Comparison of ENCODE assay signal across 8 cellular contexts in the genomic region with DNA sequence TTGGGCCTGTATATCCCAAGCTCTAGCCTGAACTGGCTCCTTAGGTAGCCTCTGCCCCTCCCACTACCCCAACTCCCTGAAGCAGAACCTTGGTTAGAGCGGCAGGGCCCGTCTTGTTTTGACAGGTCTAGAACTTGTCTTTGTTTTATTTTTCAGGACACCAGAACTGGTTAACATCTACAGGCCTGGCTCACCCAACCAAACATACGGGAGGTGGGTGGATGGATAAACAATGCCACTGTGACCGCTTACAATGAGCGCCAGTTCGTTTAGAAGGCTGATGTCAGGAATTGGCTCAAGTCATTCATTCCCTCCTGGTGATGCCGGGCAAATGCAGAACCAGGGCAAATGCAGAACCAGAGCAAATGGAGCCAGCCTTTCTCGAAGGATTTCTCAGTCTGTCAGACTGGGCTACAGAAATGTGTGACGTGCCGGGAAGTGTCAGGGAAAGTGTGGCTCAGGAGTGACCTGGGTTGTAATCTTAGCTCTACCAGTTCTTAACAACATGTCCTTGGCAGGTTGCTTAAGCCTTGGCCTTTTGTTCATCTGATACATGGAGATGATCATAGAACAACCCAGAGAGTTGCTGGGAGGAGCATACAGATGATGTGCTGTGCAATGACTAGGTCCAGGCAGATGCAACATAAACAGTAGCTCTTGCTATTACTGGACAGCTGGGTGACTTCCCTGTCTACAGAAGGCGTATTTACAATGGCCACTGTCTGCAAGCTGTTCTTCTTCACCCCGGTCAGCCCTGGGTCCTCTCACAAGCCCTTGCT. TPM values are rescaled to one million over a fixed set of nuclear protein-coding genes. Genes with fewer than 3 reads are reported as not detected.
DNase-seq lines count a peak whose midpoint lies in the region; ATAC-seq and TF ChIP-seq lines count a peak whose summit lies in the region.

No MANE protein-coding gene starts in this region.

- no peak for TF ChIP-seq POLR2A in IMR-90 (IDR thresholded peaks at IDR 0.05; ENCODE audit: low read depth, low read length)

- H3K4me3 ChIP-seq in IMR-90 (ENCODE audit: insufficient read depth, low read depth, low read length) (no peak overlapping the region), skeletal muscle satellite cell (ENCODE audit: low read length) (no peak overlapping the region)

- intact Hi-C loops in IMR-90 (cut with micrococcal nuclease) = no loop called here

- no peak overlapping the region for H3K4me2 ChIP-seq in IMR-90 (ENCODE audit: low read depth, low read length)
- peak overlapping the region; percentile 16 for H3K4me2 ChIP-seq in skeletal muscle satellite cell (ENCODE audit: low read length)

- H3K27ac Mint-ChIP-seq in activated naive CD8-positive, alpha-beta T cell treated with anti-CD3 and anti-CD28 coated beads, Interleukin-2, amount 50 U/mL, for 24 hours = peak overlapping the region; percentile 64

- 80% methylated on average over 2 of the region's 12 CpGs; no CpG with 5 or more reads in 1 of the 2 experiments for WGBS in IMR-90 (ENCODE audit: extremely low coverage in 2 of 2, insufficient read length in 1 of 2), 2 experiments

- H2BK5ac ChIP-seq in IMR-90 (ENCODE audit: low read depth, low read length, poor library complexity, severe bottlenecking) = no peak overlapping the region

- H3K4me1 ChIP-seq in IMR-90 (ENCODE audit: control insufficient read depth, insufficient read depth, low read length) = peaks cover 12% of the 10 kb centered on the region; the same call in 1 of the 2 replicates
- H3K4me1 ChIP-seq in skeletal muscle satellite cell (ENCODE audit: control insufficient read depth, insufficient read depth, low read length) = peaks cover 41% of the 10 kb centered on the region

- H4K20me1 ChIP-seq in IMR-90 (ENCODE audit: insufficient read depth, low read length) = no peaks in the 10 kb centered on the region

- no peak overlapping the region for H3K18ac ChIP-seq in IMR-90 (ENCODE audit: low read depth, low read length)

- no peak for TF ChIP-seq RAD21 in IMR-90 (IDR thresholded peaks at IDR 0.05; ENCODE audit: low read length)

- no peak overlapping the region for H2AFZ ChIP-seq in IMR-90 (replicated peaks; ENCODE audit: low read length, poor library complexity)

- H3K27me3 ChIP-seq in IMR-90 (ENCODE audit: control insufficient read depth, insufficient read depth, low read length) (no peaks in the 10 kb centered on the region; the same call in 1 of the 2 replicates), skeletal muscle satellite cell (ENCODE audit: control insufficient read depth, insufficient read depth, low read length) (peaks cover 5% of the 10 kb centered on the region)

- peak overlapping the region; percentile 32 for H3K4me3 Mint-ChIP-seq in activated naive CD8-positive, alpha-beta T cell treated with anti-CD3 and anti-CD28 coated beads, Interleukin-2, amount 50 U/mL, for 24 hours

- dilution Hi-C loops in IMR-90 (cut with HindIII; ENCODE audit: low sequenced_read_pairs, unreplicated experiment) = no loop called here

- no peak overlapping the region for H3K14ac ChIP-seq in IMR-90 (replicated peaks; ENCODE audit: low read depth, low read length)

- BruUV-seq in IMR-90 (replicated peaks; lab: Mats Ljungman, UMichigan) = no TSS peak

- peak overlapping the region; percentile 20; the same call in 1 of the 2 replicates for H2AK5ac ChIP-seq in IMR-90 (ENCODE audit: low read depth, low read length)

- no peaks in the 10 kb centered on the region for H3K9me3 Mint-ChIP-seq in activated naive CD8-positive, alpha-beta T cell treated with anti-CD3 and anti-CD28 coated beads, Interleukin-2, amount 50 U/mL, for 24 hours

- CTCF ChIA-PET in IMR-90 (lab: Yijun Ruan, JAX) = interaction anchor here (0.8 kb wide), 1 partner anchor 245 kb away, joined by 3 read pairs; no protein-coding TSS in a partner anchor

- H3K27ac ChIP-seq in IMR-90 (ENCODE audit: insufficient read depth, low read length) = no peak overlapping the region

- no peak overlapping the region for H4K91ac ChIP-seq in IMR-90 (ENCODE audit: insufficient read depth, low read depth, low read length)

- no peaks in the 10 kb centered on the region for H3K79me1 ChIP-seq in IMR-90 (ENCODE audit: low read depth in 1 of 2, low read length in 2 of 2)

- H3K9me3 ChIP-seq in IMR-90 (ENCODE audit: control insufficient read depth, insufficient read depth, low read length) (no peaks in the 10 kb centered on the region), skeletal muscle satellite cell (replicated peaks; ENCODE audit: low read length) (no peaks in the 10 kb centered on the region)

- no peak overlapping the region for H2BK15ac ChIP-seq in IMR-90 (ENCODE audit: low read depth, low read length)

- H3K36me3 Mint-ChIP-seq in activated naive CD8-positive, alpha-beta T cell treated with anti-CD3 and anti-CD28 coated beads, Interleukin-2, amount 50 U/mL, for 24 hours (ENCODE audit: low read depth) = no peaks in the 10 kb centered on the region

- no peak overlapping the region for H4K5ac ChIP-seq in IMR-90 (ENCODE audit: low read depth, low read length)

- POLR2A ChIA-PET in IMR-90 (lab: Charles Lee; ENCODE audit: unreplicated experiment) = no interaction called here

- H2BK20ac ChIP-seq in IMR-90 (ENCODE audit: low read depth, low read length) = no peak overlapping the region

- peaks cover 60% of the 10 kb centered on the region for H3K4me1 Mint-ChIP-seq in activated naive CD8-positive, alpha-beta T cell treated with anti-CD3 and anti-CD28 coated beads, Interleukin-2, amount 50 U/mL, for 24 hours

- H3K9ac ChIP-seq in IMR-90 (ENCODE audit: low read depth, low read length) (no peak overlapping the region), skeletal muscle satellite cell (ENCODE audit: low read depth, low read length) (peak overlapping the region; percentile 58)

- DNase-seq in IMR-90 (peak; percentile 56), hippocampal formation (lab: John Stamatoyannopoulos, UW) (peak; percentile 75 to 94), KG1 (lab: John Stamatoyannopoulos, UW) (no peak)
- DNase-seq in activated naive CD8-positive, alpha-beta T cell treated with anti-CD3 and anti-CD28 coated beads, Interleukin-2, amount 50 U/mL, for 24 hours = no peak

- in situ Hi-C loops in IMR-90 (cut with MboI; ENCODE audit: low sequenced_read_pairs) = loop anchor here (5.0 to 10.0 kb wide), 3 partner anchors 63 to 213 kb away; no protein-coding TSS in a partner anchor

- no peaks in the 10 kb centered on the region; the same call in 1 of the 2 replicates for H3K9me1 ChIP-seq in IMR-90 (ENCODE audit: insufficient read depth, low read length)

- H2AK9ac ChIP-seq in IMR-90 (replicated peaks; ENCODE audit: low read depth, low read length, poor library complexity) = no peak overlapping the region

- H3K27me3 Mint-ChIP-seq in activated naive CD8-positive, alpha-beta T cell treated with anti-CD3 and anti-CD28 coated beads, Interleukin-2, amount 50 U/mL, for 24 hours = no peaks in the 10 kb centered on the region

- ATAC-seq in IMR-90 (ENCODE audit: low read depth) = no peak
- ATAC-seq in activated naive CD8-positive, alpha-beta T cell treated with anti-CD3 and anti-CD28 coated beads, Interleukin-2, amount 50 U/mL, for 24 hours = no peak
- ATAC-seq in GM21360 (IDR thresholded peaks at IDR 0.05; ENCODE audit: unreplicated experiment) = no peak
- ATAC-seq in HG02798 (IDR thresholded peaks at IDR 0.05; ENCODE audit: poor library complexity, unreplicated experiment) = no peak
- ATAC-seq in HG03469 (IDR thresholded peaks at IDR 0.05; ENCODE audit: unreplicated experiment) = no peak

- no peak for TF ChIP-seq CTCF in IMR-90 (conservative IDR thresholded peaks at IDR 0.05; ENCODE audit: low read depth, low read length)

- no peak overlapping the region; the same call in 1 of the 2 replicates for H3K23ac ChIP-seq in IMR-90 (ENCODE audit: low read depth, low read length)

- H3K56ac ChIP-seq in IMR-90 (ENCODE audit: extremely low read depth, insufficient read depth, low read length) = no peak overlapping the region

- no peak overlapping the region for H4K8ac ChIP-seq in IMR-90 (ENCODE audit: low read depth in 2 of 2, low read length in 2 of 2)

- H3K4ac ChIP-seq in IMR-90 (ENCODE audit: low read depth, low read length) = no peak overlapping the region

- H2BK120ac ChIP-seq in IMR-90 (ENCODE audit: low read depth, low read length) = no peak overlapping the region

- H3K36me3 ChIP-seq in IMR-90 (ENCODE audit: control insufficient read depth, insufficient read depth, low read length) = no peaks in the 10 kb centered on the region
- no peaks in the 10 kb centered on the region for H3K36me3 ChIP-seq in skeletal muscle satellite cell (ENCODE audit: insufficient read depth, low read length)

TF ChIP-seq in IMR-90, 13 proteins besides CTCF, POLR2A, EP300 and RAD21 (continues in another document):
- TF ChIP-seq, protein P1, sequence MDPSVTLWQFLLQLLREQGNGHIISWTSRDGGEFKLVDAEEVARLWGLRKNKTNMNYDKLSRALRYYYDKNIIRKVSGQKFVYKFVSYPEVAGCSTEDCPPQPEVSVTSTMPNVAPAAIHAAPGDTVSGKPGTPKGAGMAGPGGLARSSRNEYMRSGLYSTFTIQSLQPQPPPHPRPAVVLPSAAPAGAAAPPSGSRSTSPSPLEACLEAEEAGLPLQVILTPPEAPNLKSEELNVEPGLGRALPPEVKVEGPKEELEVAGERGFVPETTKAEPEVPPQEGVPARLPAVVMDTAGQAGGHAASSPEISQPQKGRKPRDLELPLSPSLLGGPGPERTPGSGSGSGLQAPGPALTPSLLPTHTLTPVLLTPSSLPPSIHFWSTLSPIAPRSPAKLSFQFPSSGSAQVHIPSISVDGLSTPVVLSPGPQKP (IDR thresholded peaks at IDR 0.05; ENCODE audit: borderline replicate concordance, low read depth, low read length) = no peak
- TF ChIP-seq RCOR1 (IDR thresholded peaks at IDR 0.05; ENCODE audit: insufficient replicate concordance, low read length) = no peak
- no peak for TF ChIP-seq CHD1 (IDR thresholded peaks at IDR 0.05; ENCODE audit: low read depth, low read length)
- no peak for TF ChIP-seq SMC3 (IDR thresholded peaks at IDR 0.05; ENCODE audit: low read depth, low read length)
- TF ChIP-seq RFX5 (IDR thresholded peaks at IDR 0.05; ENCODE audit: low read depth, low read length) = no peak
- no peak for TF ChIP-seq MXI1 (IDR thresholded peaks at IDR 0.05; ENCODE audit: borderline replicate concordance, low read depth, low read length)
- no peak for TF ChIP-seq MAFK (IDR thresholded peaks at IDR 0.05; ENCODE audit: low read depth, low read length)
- no peak for TF ChIP-seq CEBPB (IDR thresholded peaks at IDR 0.05; ENCODE audit: low read depth, low read length)
- no peak for TF ChIP-seq BHLHE40 (IDR thresholded peaks at IDR 0.05; ENCODE audit: low read depth, low read length)

RNA-seq across cellular contexts. Expression of a gene that starts 30.5 kb away (rescaled TPM):
- 8.4 and 10.3 TPM in 2 replicates for total RNA-seq in IMR-90 (2012; rRNA removed)
- polyA plus RNA-seq in IMR-90 (2012; rRNA removed) = 10.7 and 18.8 TPM in 2 replicates
- 4.9 and 23.6 TPM in 2 replicates for polyA plus RNA-seq in IMR-90 (2012; cell fraction: cytosol; rRNA removed)
- 18.8 and 39.4 TPM in 2 replicates for polyA plus RNA-seq in IMR-90 (2012; cell fraction: nucleus; rRNA removed; ENCODE audit: low replicate concordance)
- total RNA-seq in skeletal muscle satellite cell (2012; rRNA removed) = 6.1 and 7.0 TPM in 2 replicates

RNA-seq across cellular contexts. Expression of a gene that starts 45.3 kb away (rescaled TPM):
- total RNA-seq in IMR-90 (2012; rRNA removed) = not detected in 2 replicates
- polyA plus RNA-seq in IMR-90 (2012; rRNA removed) = not detected in 2 replicates
- polyA plus RNA-seq in IMR-90 (2012; cell fraction: cytosol; rRNA removed) = not detected in 2 replicates
- not detected in 2 replicates for polyA plus RNA-seq in IMR-90 (2012; cell fraction: nucleus; rRNA removed; ENCODE audit: low replicate concordance)
- not detected in 2 replicates for total RNA-seq in skeletal muscle satellite cell (2012; rRNA removed)

Comparison
In these comparisons a context has a peak if more than half of its experiments do, and no peak if none do; other contexts are left out.
1. DNase-seq: peak in IMR-90 (single experiment) and hippocampal formation (2 of 2); none in activated naive CD8-positive, alpha-beta T cell treated with anti-CD3 and anti-CD28 coated beads, Interleukin-2, amount 50 U/mL, for 24 hours (single experiment) and KG1 (single experiment).